In genomic region chr18:11981633-11982366, GRCh38 we compare ENCODE assay signal across 8 cellular contexts. TPM values are rescaled to one million over a fixed set of nuclear protein-coding genes. Genes with fewer than 3 reads are reported as not detected.
DNase-seq lines count a peak whose midpoint lies in the region; ATAC-seq and TF ChIP-seq lines count a peak whose summit lies in the region.

No MANE protein-coding gene starts in this region.

- H3K27me3 ChIP-seq in breast epithelium = no peaks in the 10 kb centered on the region

- H3K27ac ChIP-seq in RWPE1 (peak overlapping the region; percentile 96), breast epithelium (peak overlapping the region; percentile 92 to 95)

- H3K9me3 ChIP-seq in breast epithelium = no peaks in the 10 kb centered on the region

- POLR2A ChIA-PET in RWPE1 (lab: Yijun Ruan, JAX; ENCODE audit: low non-redundant PET) = interaction anchor here (0.5 to 1.7 kb wide), 4 partner anchors 28 to 81 kb away, joined by 3 to 5 read pairs (median 3); no protein-coding TSS in a partner anchor

- DNase-seq in AG20443 (ENCODE audit: low spot score) (peak; percentile 50), RWPE1 (ENCODE audit: low spot score) (no peak), breast epithelium (ENCODE audit: low spot score in 2 of 2) (peak in 1 of 2 donors; percentile 29), left colon (peak in 1 of 2 donors; percentile 73), NCI-H187 (lab: John Stamatoyannopoulos, UW) (no peak)
- DNase-seq in stimulated activated CD4-positive, alpha-beta T cell treated with anti-CD3 and anti-CD28 coated beads, Interleukin-4, amount 100 ng/mL, for 48 hours (ENCODE audit: low read depth in 2 of 2) = peak; percentile 10 to 13

- no peak for TF ChIP-seq POLR2A in breast epithelium (IDR thresholded peaks at IDR 0.05)

- intact Hi-C loops in breast epithelium (cut with DNase I; ENCODE audit: low total_unique reads) = loop anchor here (5.0 kb wide), 1 partner anchor 39 kb away; no protein-coding TSS in a partner anchor
- intact Hi-C loops in left colon (cut with DNase I, micrococcal nuclease) = no loop called here

- CTCF ChIA-PET in RWPE1 (lab: Yijun Ruan, JAX) = interaction anchor here (0.5 to 1.6 kb wide), 6 partner anchors 13 to 1709 kb away, joined by 3 to 7 read pairs (median 6); no protein-coding TSS in a partner anchor

- peak overlapping the region; percentile 69 to 86 (median 76) for H3K4me3 ChIP-seq in breast epithelium

- peaks cover 2 to 6% of the 10 kb centered on the region in 2 donors for H3K4me1 ChIP-seq in breast epithelium

- no peaks in the 10 kb centered on the region for H3K36me3 ChIP-seq in breast epithelium

- ATAC-seq in GM18909 (IDR thresholded peaks at IDR 0.05; ENCODE audit: poor library complexity, unreplicated experiment) = peak; percentile 28
- ATAC-seq in HG03108 (IDR thresholded peaks at IDR 0.05; ENCODE audit: unreplicated experiment) = peak; percentile 24
- ATAC-seq in left colon = peak; percentile 27

- TF ChIP-seq CTCF in RWPE1 (conservative IDR thresholded peaks at IDR 0.05; ENCODE audit: low read depth) = no peak
- no peak for TF ChIP-seq CTCF in breast epithelium (IDR thresholded peaks at IDR 0.05)

RNA-seq across cellular contexts. Expression of gene IMPA2, which starts 0.5 kb away (rescaled TPM):
- total RNA-seq in breast epithelium (10 to 100 TPM; 25.2 to 26.5 (median 26.2) TPM), left colon (100 to 1,000 TPM; 114 to 135 TPM)

Comparison
In these comparisons a context has a peak if more than half of its experiments do, and no peak if none do; other contexts are left out.
1. DNase-seq: peak in AG20443 (single experiment) and stimulated activated CD4-positive, alpha-beta T cell treated with anti-CD3 and anti-CD28 coated beads, Interleukin-4, amount 100 ng/mL, for 48 hours (2 of 2); none in RWPE1 (single experiment) and NCI-H187 (0 of 2).
2. RNA of gene IMPA2, which starts 0.5 kb away (total RNA-seq): 114 to 135 TPM in left colon; 25.2 to 26.5 TPM in breast epithelium; every median in the first group is over 4 times any median in the second.
3. Peak in every context shown above with its lines, with median percentiles within 50 percentile points of each other: ATAC-seq.